13 cellular contexts compared by ENCODE assay signal in the genomic region with DNA sequence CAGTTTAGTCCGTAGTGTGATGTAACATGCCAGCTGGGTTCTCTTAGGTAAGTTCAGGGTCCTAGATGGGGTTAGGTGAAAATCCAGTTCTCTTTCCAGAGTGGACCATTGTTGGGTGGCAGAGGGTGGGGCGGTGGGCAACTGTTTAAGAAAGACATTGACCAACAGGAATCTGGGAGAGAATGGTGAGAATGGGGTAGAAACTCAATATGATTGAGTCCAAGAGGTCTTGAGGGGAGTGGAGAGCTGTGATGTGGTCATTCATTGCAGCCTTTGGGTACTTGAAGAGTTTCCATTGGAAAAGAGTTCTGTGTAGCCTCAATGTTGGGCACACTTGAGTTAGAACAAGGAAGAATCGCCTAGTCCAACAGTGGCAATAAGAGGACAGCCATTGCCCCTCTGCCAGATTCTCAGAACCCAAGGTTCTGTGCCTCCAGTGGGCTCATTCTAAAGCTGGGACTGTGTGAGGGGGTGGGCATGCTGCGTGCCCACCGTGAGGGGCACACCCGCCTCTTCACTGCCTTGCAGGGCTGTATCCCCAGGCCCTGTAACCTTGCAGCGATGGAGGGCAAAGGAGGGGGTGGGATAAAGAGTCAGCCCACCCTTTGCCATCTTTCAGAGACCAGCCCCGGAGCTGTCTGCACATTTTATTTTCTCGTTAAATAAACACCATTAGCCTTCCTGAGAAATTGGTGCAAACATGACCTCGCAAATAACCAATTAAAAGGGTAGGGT.
DNase-seq lines count a peak whose midpoint lies in the region; ATAC-seq, FAIRE-seq and TF ChIP-seq lines count a peak whose summit lies in the region.
"Had no signal": no experiment of that assay in that cellular context is flagged by ENCODE, and none has a peak within 500 bp of the region (broad histone marks: within the 10 kb centered on the region; RNA-seq: fewer than 3 reads in every experiment).

No MANE protein-coding gene starts in this region.

- H3K4me2 ChIP-seq in endothelial cell of umbilical vein (ENCODE audit: insufficient read depth, low read length) = peak overlapping the region; percentile 29

- no peaks in the 10 kb centered on the region for H3K9me3 ChIP-seq in endothelial cell of umbilical vein (replicated peaks; ENCODE audit: control insufficient read depth, insufficient read depth, low read length)
- H3K9me3 ChIP-seq in uterus = no peaks in the 10 kb centered on the region
- H3K9me3 ChIP-seq: esophagus muscularis mucosa, prostate gland had no signal

- H3K4me3 ChIP-seq in endothelial cell of umbilical vein (replicated peaks in 1 of 3; ENCODE audit: insufficient read depth in 1 of 3, low read depth in 1 of 3, low read length in 3 of 3) (no peak overlapping the region), uterus (no peak overlapping the region)
- H3K4me3 ChIP-seq: cardiac muscle cell, esophagus muscularis mucosa, prostate gland had no signal

- dilution Hi-C loops in endothelial cell of umbilical vein (cut with MboI; ENCODE audit: extremely low pct_ligation_motif_present, low sequenced_read_pairs) = no loop called here

- H3K36me3 ChIP-seq in endothelial cell of umbilical vein (ENCODE audit: control insufficient read depth in 2 of 2, extremely low read depth in 1 of 2, insufficient read depth in 2 of 2, low read length in 2 of 2) (no peaks in the 10 kb centered on the region), uterus (no peaks in the 10 kb centered on the region)
- H3K36me3 ChIP-seq: cardiac muscle cell, esophagus muscularis mucosa, prostate gland had no signal

- no peaks in the 10 kb centered on the region for H4K20me1 ChIP-seq in endothelial cell of umbilical vein (replicated peaks; ENCODE audit: control insufficient read depth, extremely low read depth, insufficient read depth, low read length)

- no TSS peak for BruUV-seq in endothelial cell of umbilical vein (replicated peaks; lab: Mats Ljungman, UMichigan)

- TF ChIP-seq CTCF in VCaP (conservative IDR thresholded peaks at IDR 0.05) (no peak), endothelial cell of umbilical vein (IDR thresholded peaks at IDR 0.05; ENCODE audit: extremely low read depth in 1 of 2, insufficient read depth in 1 of 2, low read depth in 1 of 2, low read length in 2 of 2) (no peak), uterus (IDR thresholded peaks at IDR 0.05) (no peak)

- H2AFZ ChIP-seq in endothelial cell of umbilical vein (ENCODE audit: low read depth, low read length) = no peak overlapping the region

- peaks cover 24% of the 10 kb centered on the region for H3K4me1 Mint-ChIP-seq in activated naive CD4-positive, alpha-beta T cell treated with anti-CD3 and anti-CD28 coated beads, Interleukin-2, amount 10 ng/mL, durations not matched to agents 7 days and 5 days
- peaks cover 28% of the 10 kb centered on the region for H3K4me1 Mint-ChIP-seq in stimulated activated memory B cell treated with anti-CD40 and anti-IgM and Interleukin-4, amounts not matched to agents 10 μg/mL and 1 μg/mL and 100 μg/mL, for 72 hours

- H3K9me1 ChIP-seq in endothelial cell of umbilical vein (replicated peaks; ENCODE audit: control insufficient read depth, extremely low read depth, insufficient read depth, low read length) = no peaks in the 10 kb centered on the region

- CTCF ChIA-PET in activated naive CD4-positive, alpha-beta T cell treated with anti-CD3 and anti-CD28 coated beads, Interleukin-2, amount 10 ng/mL, durations not matched to agents 7 days and 5 days (lab: Charles Lee) = interaction anchor here (0.7 to 1.7 kb wide), 3 partner anchors 15 to 135 kb away, joined by 3 to 5 read pairs (median 3); no protein-coding TSS in a partner anchor
- CTCF ChIA-PET in endothelial cell of umbilical vein (lab: Charles Lee) = interaction anchor here (1.0 to 2.4 kb wide), 4 partner anchors 13 to 294 kb away, joined by 4 to 17 read pairs (median 6); no protein-coding TSS in a partner anchor

- no peak for ATAC-seq in stimulated activated memory B cell treated with anti-CD40 and anti-IgM and Interleukin-4, amounts not matched to agents 10 μg/mL and 1 μg/mL and 100 μg/mL, for 72 hours

- no peak for DNase-seq in activated naive CD4-positive, alpha-beta T cell treated with anti-CD3 and anti-CD28 coated beads, Interleukin-2, amount 10 ng/mL, durations not matched to agents 7 days and 5 days
- no peak for DNase-seq in activated naive CD4-positive, alpha-beta T cell treated with anti-CD3 and anti-CD28 coated beads, Interleukin-2, amount 50 U/mL, for 16 hours
- DNase-seq in endothelial cell of umbilical vein (ENCODE audit: low read depth, low spot score) (no peak), inferior parietal cortex (ENCODE audit: extremely low spot score) (no peak), NCI-H1436 treated with DMSO at 0.1 percent for 48 hours (lab: John Stamatoyannopoulos, UW) (no peak), uterus (no peak)
- DNase-seq: NCI-H1694 had no signal

- TF ChIP-seq POLR2A in endothelial cell of umbilical vein (IDR thresholded peaks at IDR 0.05; ENCODE audit: low read depth, low read length) = no peak
- TF ChIP-seq POLR2A in uterus (IDR thresholded peaks at IDR 0.05) = no peak

- no peak overlapping the region for H3K9ac ChIP-seq in endothelial cell of umbilical vein (replicated peaks; ENCODE audit: extremely low read depth, insufficient read depth, low read length)

- no peaks in the 10 kb centered on the region for H3K9me3 Mint-ChIP-seq in activated naive CD4-positive, alpha-beta T cell treated with anti-CD3 and anti-CD28 coated beads, Interleukin-2, amount 10 ng/mL, durations not matched to agents 7 days and 5 days
- H3K9me3 Mint-ChIP-seq in stimulated activated memory B cell treated with anti-CD40 and anti-IgM and Interleukin-4, amounts not matched to agents 10 μg/mL and 1 μg/mL and 100 μg/mL, for 72 hours = no peaks in the 10 kb centered on the region

- H3K36me3 Mint-ChIP-seq in activated naive CD4-positive, alpha-beta T cell treated with anti-CD3 and anti-CD28 coated beads, Interleukin-2, amount 10 ng/mL, durations not matched to agents 7 days and 5 days = no peaks in the 10 kb centered on the region
- H3K36me3 Mint-ChIP-seq in stimulated activated memory B cell treated with anti-CD40 and anti-IgM and Interleukin-4, amounts not matched to agents 10 μg/mL and 1 μg/mL and 100 μg/mL, for 72 hours = peaks cover 15% of the 10 kb centered on the region

- POLR2A ChIA-PET in endothelial cell of umbilical vein (lab: Charles Lee) = no interaction called here

- H3K27ac Mint-ChIP-seq in activated naive CD4-positive, alpha-beta T cell treated with anti-CD3 and anti-CD28 coated beads, Interleukin-2, amount 10 ng/mL, durations not matched to agents 7 days and 5 days = peak overlapping the region; percentile 53
- peak overlapping the region; percentile 53 for H3K27ac Mint-ChIP-seq in stimulated activated memory B cell treated with anti-CD40 and anti-IgM and Interleukin-4, amounts not matched to agents 10 μg/mL and 1 μg/mL and 100 μg/mL, for 72 hours

- intact Hi-C loops in endothelial cell of umbilical vein (cut with micrococcal nuclease) = no loop called here
- intact Hi-C loops in uterus (cut with DNase I; ENCODE audit: low total_unique reads) = no loop called here

- peak overlapping the region; percentile 83; the same call in 1 of the 2 replicates for H3K27ac ChIP-seq in VCaP
- no peak overlapping the region for H3K27ac ChIP-seq in endothelial cell of umbilical vein (ENCODE audit: insufficient read depth, low read depth, low read length)
- H3K27ac ChIP-seq in uterus = no peak overlapping the region
- H3K27ac ChIP-seq: cardiac muscle cell, prostate gland had no signal

- H3K4me1 ChIP-seq in endothelial cell of umbilical vein (ENCODE audit: control insufficient read depth, extremely low read depth, insufficient read depth, low read length) (peaks cover 6% of the 10 kb centered on the region), uterus (peaks cover 0 to 9% of the 10 kb centered on the region in 2 donors)

- no peaks in the 10 kb centered on the region for H3K27me3 Mint-ChIP-seq in activated naive CD4-positive, alpha-beta T cell treated with anti-CD3 and anti-CD28 coated beads, Interleukin-2, amount 10 ng/mL, durations not matched to agents 7 days and 5 days
- no peaks in the 10 kb centered on the region for H3K27me3 Mint-ChIP-seq in stimulated activated memory B cell treated with anti-CD40 and anti-IgM and Interleukin-4, amounts not matched to agents 10 μg/mL and 1 μg/mL and 100 μg/mL, for 72 hours

- no peaks in the 10 kb centered on the region for H3K27me3 ChIP-seq in endothelial cell of umbilical vein (ENCODE audit: control insufficient read depth in 2 of 2, insufficient read depth in 2 of 2, low read length in 2 of 2)
- no peaks in the 10 kb centered on the region for H3K27me3 ChIP-seq in uterus
- H3K27me3 ChIP-seq: cardiac muscle cell, esophagus muscularis mucosa had no signal

- FAIRE-seq in endothelial cell of umbilical vein (lab: Jason Lieb, UNC) = no peak
- FAIRE-seq: GM12892 had no signal

- no peak overlapping the region for H3K4me3 Mint-ChIP-seq in activated naive CD4-positive, alpha-beta T cell treated with anti-CD3 and anti-CD28 coated beads, Interleukin-2, amount 10 ng/mL, durations not matched to agents 7 days and 5 days
- no peak overlapping the region for H3K4me3 Mint-ChIP-seq in stimulated activated memory B cell treated with anti-CD40 and anti-IgM and Interleukin-4, amounts not matched to agents 10 μg/mL and 1 μg/mL and 100 μg/mL, for 72 hours

- no peaks in the 10 kb centered on the region for H3K79me2 ChIP-seq in endothelial cell of umbilical vein (ENCODE audit: control insufficient read depth, insufficient read depth, low read length)

TF ChIP-seq in endothelial cell of umbilical vein, 7 proteins besides CTCF, POLR2A, EP300 and RAD21:
- no peak for TF ChIP-seq EZH2 (IDR thresholded peaks at IDR 0.05; ENCODE audit: borderline replicate concordance, low read depth, low read length, severe bottlenecking)
- TF ChIP-seq, protein P1, sequence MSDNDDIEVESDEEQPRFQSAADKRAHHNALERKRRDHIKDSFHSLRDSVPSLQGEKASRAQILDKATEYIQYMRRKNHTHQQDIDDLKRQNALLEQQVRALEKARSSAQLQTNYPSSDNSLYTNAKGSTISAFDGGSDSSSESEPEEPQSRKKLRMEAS (IDR thresholded peaks at IDR 0.05; ENCODE audit: insufficient read depth, insufficient read length) = no peak
- no peak for TF ChIP-seq FOS (IDR thresholded peaks at IDR 0.05; ENCODE audit: borderline replicate concordance, insufficient read depth, low read length)
